8 cellular contexts compared by ENCODE assay signal in the genomic region with DNA sequence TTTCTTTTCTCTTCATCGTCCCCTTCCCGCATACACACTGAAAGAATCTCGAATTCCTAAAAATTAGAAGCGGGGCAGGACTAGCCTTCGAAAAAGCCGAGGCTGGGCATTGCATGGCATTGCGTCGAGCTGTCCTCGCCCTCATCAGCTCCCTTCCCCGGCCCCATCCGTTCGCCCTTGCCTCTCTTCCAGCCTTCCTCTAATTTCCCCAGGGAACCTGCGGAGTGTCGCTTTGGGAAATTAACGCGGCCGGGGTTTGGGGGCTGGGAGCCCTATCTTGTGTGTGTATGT. TPM values are rescaled to one million over a fixed set of nuclear protein-coding genes. Genes with fewer than 3 reads are reported as not detected.
A peak's percentile ranks its signal among the peaks of the same experiment; 100 is the strongest.
DNase-seq lines count a peak whose midpoint lies in the region; ATAC-seq and TF ChIP-seq lines count a peak whose summit lies in the region.

No MANE protein-coding gene starts in this region.

- TF ChIP-seq EP300 in Ishikawa (IDR thresholded peaks at IDR 0.05; ENCODE audit: borderline replicate concordance): no peak

- no peak overlapping the region for H3K27ac ChIP-seq in muscle layer of duodenum (ENCODE audit: low read length)

- DNase-seq in AG08396 (ENCODE audit: low spot score) (peak; percentile 32), chondrocyte (ENCODE audit: low spot score) (no peak), putamen (ENCODE audit: low spot score) (no peak), NCI-H1105 treated with DMSO at 0.1 percent for 48 hours (lab: John Stamatoyannopoulos, UW) (no peak)
- DNase-seq in stimulated activated CD4-positive, alpha-beta T cell treated with anti-CD3 and anti-CD28 coated beads, Interleukin-4, amount 100 ng/mL, for 4 hours: no peak

- peaks cover 15% of the 10 kb centered on the region for H3K36me3 Mint-ChIP-seq in chondrocyte (ENCODE audit: low read depth)

- no peak for ATAC-seq in GM21360 (IDR thresholded peaks at IDR 0.05; ENCODE audit: unreplicated experiment)

- TF ChIP-seq RAD21 in Ishikawa (IDR thresholded peaks at IDR 0.05; ENCODE audit: low read depth): no peak

- TF ChIP-seq CTCF in chondrocyte (IDR thresholded peaks at IDR 0.05): no peak

- H3K4me3 Mint-ChIP-seq in chondrocyte (ENCODE audit: unreplicated experiment): peak overlapping the region; percentile 86

- H3K27me3 Mint-ChIP-seq in chondrocyte (ENCODE audit: low read depth): no peaks in the 10 kb centered on the region

- no peaks in the 10 kb centered on the region for H3K9me3 ChIP-seq in muscle layer of duodenum (ENCODE audit: control insufficient read depth in 1 of 2, low read length in 2 of 2)

- peaks cover 4 to 19% of the 10 kb centered on the region in 2 donors for H3K36me3 ChIP-seq in muscle layer of duodenum (ENCODE audit: control insufficient read depth in 1 of 2, insufficient read depth in 2 of 2, low read length in 2 of 2)

- no peaks in the 10 kb centered on the region for H3K27me3 ChIP-seq in muscle layer of duodenum (ENCODE audit: low read depth, low read length)

- H3K27ac Mint-ChIP-seq in chondrocyte (ENCODE audit: unreplicated experiment): peak overlapping the region; percentile 86

- H3K4me3 ChIP-seq in muscle layer of duodenum (ENCODE audit: low read depth in 1 of 2, low read length in 2 of 2): peak overlapping the region; percentile 76 to 83

- H3K9me3 Mint-ChIP-seq in chondrocyte (ENCODE audit: low read depth): no peaks in the 10 kb centered on the region

- peaks cover 57% of the 10 kb centered on the region for H3K4me1 Mint-ChIP-seq in chondrocyte (ENCODE audit: low read depth)

- H3K4me1 ChIP-seq in muscle layer of duodenum (ENCODE audit: control insufficient read depth in 1 of 2, insufficient read depth in 2 of 2, low read length in 2 of 2): peaks cover 16 to 58% of the 10 kb centered on the region in 2 donors

TF ChIP-seq in Ishikawa, 13 proteins besides CTCF, POLR2A, EP300 and RAD21:
- TF ChIP-seq TCF12 (IDR thresholded peaks at IDR 0.05; ENCODE audit: low read depth): no peak; the same call in 1 of the 2 replicates
- TF ChIP-seq, protein P1, sequence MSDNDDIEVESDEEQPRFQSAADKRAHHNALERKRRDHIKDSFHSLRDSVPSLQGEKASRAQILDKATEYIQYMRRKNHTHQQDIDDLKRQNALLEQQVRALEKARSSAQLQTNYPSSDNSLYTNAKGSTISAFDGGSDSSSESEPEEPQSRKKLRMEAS (IDR thresholded peaks at IDR 0.05): 0 out of 2 replicates have a peak, but pooled peaks have one; percentile 19
- TF ChIP-seq YY1 (IDR thresholded peaks at IDR 0.05; ENCODE audit: low read depth): 0 out of 2 replicates have a peak, but pooled peaks have one; percentile 5

RNA-seq across cellular contexts. Expression of a gene that starts 1.1 kb away (rescaled TPM):
- total RNA-seq in chondrocyte: 413 to 493 TPM (median 463 TPM) in 3 replicates

RNA-seq across cellular contexts. Expression of a gene that starts 5.1 kb away (rescaled TPM):
- 0.56 to 1.7 TPM (median 1.0 TPM) in 3 replicates for total RNA-seq in chondrocyte

RNA-seq across cellular contexts. Expression of a gene that starts 14.3 kb away (rescaled TPM):
- total RNA-seq in chondrocyte: 161 to 172 TPM (median 163 TPM) in 3 replicates

RNA-seq across cellular contexts. Expression of a gene that starts 22.1 kb away (rescaled TPM):
- total RNA-seq in chondrocyte: 0.70 to 1.2 TPM (median 0.72 TPM) in 3 replicates

RNA-seq across cellular contexts. Expression of a gene that starts 43.4 kb away (rescaled TPM):
- 57.0 to 74.4 TPM (median 59.3 TPM) in 3 replicates for total RNA-seq in chondrocyte
